Comparison of ENCODE assay signal across 15 cellular contexts in genomic region chr3:127736801-127737539, GRCh38.
DNase-seq lines count a peak whose midpoint lies in the region; ATAC-seq and TF ChIP-seq lines count a peak whose summit lies in the region.
"Had no signal": no experiment of that assay in that cellular context is flagged by ENCODE, and none has a peak within 500 bp of the region (broad histone marks: within the 10 kb centered on the region; RNA-seq: fewer than 3 reads in every experiment).

No MANE protein-coding gene starts in this region.

- no peaks in the 10 kb centered on the region for H3F3A ChIP-seq in OCI-LY1 (ENCODE audit: insufficient read depth, low read length)

- ATAC-seq in heart left ventricle (no peak), left cardiac atrium (no peak), gastroesophageal sphincter (no peak), GM21723 (IDR thresholded peaks at IDR 0.05; ENCODE audit: unreplicated experiment) (no peak), GM19023 (IDR thresholded peaks at IDR 0.05; ENCODE audit: unreplicated experiment) (no peak)

- no peaks in the 10 kb centered on the region for H4K20me1 ChIP-seq in OCI-LY1 (ENCODE audit: insufficient read depth, low read length)

- H3K9me2 ChIP-seq in OCI-LY1 (ENCODE audit: low read depth, low read length) = no peaks in the 10 kb centered on the region

- H3K9ac ChIP-seq in OCI-LY1 (ENCODE audit: low read length) (no peak overlapping the region), subcutaneous abdominal adipose tissue (ENCODE audit: low read length in 5 of 5) (no peak overlapping the region)

- TF ChIP-seq CTCF in heart left ventricle (IDR thresholded peaks at IDR 0.05) = no peak
- TF ChIP-seq CTCF in OCI-LY1 (IDR thresholded peaks at IDR 0.05; ENCODE audit: low read length) = no peak
- no peak for TF ChIP-seq CTCF in gastroesophageal sphincter (IDR thresholded peaks at IDR 0.05)

- H3K9me3 ChIP-seq in heart left ventricle (no peaks in the 10 kb centered on the region), OCI-LY1 (ENCODE audit: low read length) (no peaks in the 10 kb centered on the region), gastroesophageal sphincter (no peaks in the 10 kb centered on the region), subcutaneous abdominal adipose tissue (ENCODE audit: control insufficient read depth in 5 of 5, low read length in 5 of 5) (no peaks in the 10 kb centered on the region)
- H3K9me3 ChIP-seq: Caco-2 had no signal

- H3K36me3 ChIP-seq in heart left ventricle (peaks cover 0 to 8% (median 0%) of the 10 kb centered on the region in 9 donors), OCI-LY1 (ENCODE audit: insufficient read depth, low read length) (no peaks in the 10 kb centered on the region), gastroesophageal sphincter (peaks cover 0 to 11% of the 10 kb centered on the region in 2 donors), subcutaneous abdominal adipose tissue (ENCODE audit: control insufficient read depth in 5 of 5, insufficient read depth in 5 of 5, low read length in 5 of 5) (peaks cover 0 to 28% (median 15%) of the 10 kb centered on the region in 5 donors)

- H3K27me3 ChIP-seq in heart left ventricle (no peaks in the 10 kb centered on the region), OCI-LY1 (ENCODE audit: insufficient read depth, low read length) (no peaks in the 10 kb centered on the region), gastroesophageal sphincter (no peaks in the 10 kb centered on the region), subcutaneous abdominal adipose tissue (ENCODE audit: control insufficient read depth in 5 of 5, insufficient read depth in 4 of 5, low read length in 5 of 5) (no peaks in the 10 kb centered on the region)

- intact Hi-C loops in heart left ventricle (cut with DNase I) (loop anchor here in 1 of 10 donors (1.0 kb wide), 1 partner anchor 38 kb away; no protein-coding TSS in a partner anchor), left cardiac atrium (cut with DNase I) (no loop called here)

- H3K79me2 ChIP-seq in OCI-LY1 (ENCODE audit: insufficient read depth, low read length) = no peaks in the 10 kb centered on the region

- peaks cover 18 to 100% (median 86%) of the 10 kb centered on the region in 12 donors for H3K4me1 ChIP-seq in heart left ventricle
- H3K4me1 ChIP-seq in OCI-LY1 (ENCODE audit: insufficient read depth, low read length, severe bottlenecking) = peaks cover 51% of the 10 kb centered on the region
- H3K4me1 ChIP-seq in gastroesophageal sphincter = peaks cover 0 to 87% (median 39%) of the 10 kb centered on the region in 3 donors
- H3K4me1 ChIP-seq in subcutaneous abdominal adipose tissue (ENCODE audit: control insufficient read depth in 5 of 5, insufficient read depth in 5 of 5, low read length in 5 of 5) = peaks cover 12 to 99% (median 90%) of the 10 kb centered on the region in 5 donors
- H3K4me1 ChIP-seq: Caco-2 had no signal

- H2AFZ ChIP-seq in OCI-LY1 (ENCODE audit: low read length) = no peak overlapping the region
- H2AFZ ChIP-seq: PC-9 had no signal

- H3K4me2 ChIP-seq in OCI-LY1 (ENCODE audit: low read length) = peak overlapping the region; percentile 71; the same call in 1 of the 2 replicates
- H3K4me2 ChIP-seq: PC-9 had no signal

- WGBS in heart left ventricle, 4 donors = 83 to 88% (median 85%) methylated on average over 10 of the region's 10 CpGs
- WGBS in gastroesophageal sphincter (ENCODE audit: low coverage in 1 of 2), 2 donors = 83 to 87% methylated on average over 3 to 4 of the region's 10 CpGs

- no peak for TF ChIP-seq POLR2A in heart left ventricle (IDR thresholded peaks at IDR 0.05)
- no peak for TF ChIP-seq POLR2A in gastroesophageal sphincter (IDR thresholded peaks at IDR 0.05)

- peak in 1 of 5 donors; percentile 17 for DNase-seq in heart left ventricle
- no peak for DNase-seq in left cardiac atrium
- DNase-seq in NCI-H2107 treated with DMSO at 0.1 percent for 48 hours (lab: John Stamatoyannopoulos, UW; ENCODE audit: unreplicated experiment) = no peak
- DNase-seq: 8988T; activated CD8-positive, alpha-beta memory T cell treated with anti-CD3 and anti-CD28 coated beads, Interleukin-2, amount 50 U/mL, for 48 hours; Caco-2; retina; stimulated activated CD4-positive, alpha-beta T cell treated with anti-CD3 and anti-CD28 coated beads, Interleukin-2, amount 100 ng/mL, for 48 hours had no signal

- TF ChIP-seq EP300 in gastroesophageal sphincter (IDR thresholded peaks at IDR 0.05) = no peak

- no peak overlapping the region for H3K4me3 ChIP-seq in heart left ventricle
- H3K4me3 ChIP-seq in OCI-LY1 (ENCODE audit: low read depth, low read length, poor library complexity, severe bottlenecking) = no peak overlapping the region
- no peak overlapping the region for H3K4me3 ChIP-seq in gastroesophageal sphincter
- H3K4me3 ChIP-seq in subcutaneous abdominal adipose tissue (ENCODE audit: low read depth in 1 of 5, low read length in 5 of 5) = no peak overlapping the region
- H3K4me3 ChIP-seq: PC-9 had no signal

- H3K27ac ChIP-seq in heart left ventricle (peak overlapping the region in 11 of 12 donors; percentile 20 to 95 (median 86)), OCI-LY1 (ENCODE audit: low read depth, low read length, poor library complexity, severe bottlenecking) (peak overlapping the region; percentile 80), gastroesophageal sphincter (peak overlapping the region in 3 of 4 donors; percentile 2 to 68 (median 53)), subcutaneous abdominal adipose tissue (ENCODE audit: low read depth, low read length) (peak overlapping the region; percentile 93)
- H3K27ac ChIP-seq: HL-60, PC-9 had no signal
